8 cellular contexts compared by ENCODE assay signal in the genomic region with DNA sequence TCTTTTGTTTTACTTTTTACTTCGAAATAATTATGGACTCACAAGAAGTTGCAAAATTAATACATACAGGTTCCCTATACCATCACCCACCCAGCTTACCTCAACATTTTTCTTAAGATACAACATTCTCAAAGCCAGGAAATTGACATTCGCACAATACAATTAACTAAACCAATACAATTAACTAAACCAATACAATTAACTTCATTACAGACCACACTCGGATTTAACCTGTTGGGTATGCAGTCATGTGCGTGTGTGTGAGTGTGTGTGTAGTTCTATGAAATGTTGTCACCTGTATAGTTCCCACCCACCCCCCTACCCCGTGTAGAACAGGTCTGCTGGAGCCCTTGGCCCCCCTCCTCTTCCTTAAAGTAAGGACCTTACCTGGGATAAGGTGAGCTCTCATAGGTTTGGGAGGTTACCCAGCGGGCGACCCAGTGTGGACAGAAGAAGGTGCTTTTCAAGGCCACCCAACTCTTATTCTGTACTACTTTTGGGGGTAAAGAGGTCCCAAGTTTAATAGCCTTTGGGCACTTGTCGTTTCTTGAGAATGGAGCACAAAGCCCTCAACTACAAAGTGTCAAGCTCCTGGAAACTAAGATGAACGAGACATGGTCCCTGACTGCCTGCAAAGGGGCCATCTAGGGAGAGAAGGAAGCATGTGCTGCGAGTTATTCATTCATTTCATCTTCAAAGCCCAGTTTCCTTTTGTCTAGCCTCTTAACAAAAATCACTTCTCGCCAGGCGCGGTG. TPM values are rescaled to one million over a fixed set of nuclear protein-coding genes. Genes with fewer than 3 reads are reported as not detected.
DNase-seq lines count a peak whose midpoint lies in the region; ATAC-seq lines count a peak whose summit lies in the region.

No MANE protein-coding gene starts in this region.

- H3K9me3 Mint-ChIP-seq in activated T-helper 17 cell treated with anti-CD3 and anti-CD28 coated beads, Interleukin-2, amount 50 U/mL, for 72 hours: no peaks in the 10 kb centered on the region

- DNase-seq in activated effector memory CD4-positive, alpha-beta T cell treated with Interleukin-2 at 50 U/mL for 16 hours: peak; percentile 2
- no peak for DNase-seq in activated effector memory CD4-positive, alpha-beta T cell treated with anti-CD3 and anti-CD28 coated beads, Interleukin-2, amount 50 U/mL, for 16 hours
- DNase-seq in left kidney (ENCODE audit: low read depth, low spot score): peak; percentile 35
- DNase-seq in NK-92 (lab: John Stamatoyannopoulos, UW; ENCODE audit: unreplicated experiment): no peak
- no peak for DNase-seq in pons (ENCODE audit: low spot score)
- DNase-seq in NCI-H128 (lab: John Stamatoyannopoulos, UW; ENCODE audit: unreplicated experiment): no peak

- H3K4me1 Mint-ChIP-seq in activated T-helper 17 cell treated with anti-CD3 and anti-CD28 coated beads, Interleukin-2, amount 50 U/mL, for 72 hours: peaks cover 20% of the 10 kb centered on the region

- H3K27ac Mint-ChIP-seq in activated T-helper 17 cell treated with anti-CD3 and anti-CD28 coated beads, Interleukin-2, amount 50 U/mL, for 72 hours: peak overlapping the region; percentile 99

- peak overlapping the region; percentile 96 for H3K4me3 ChIP-seq in thymus (ENCODE audit: low read length)

- peak overlapping the region; percentile 93 for H3K27ac ChIP-seq in thymus (ENCODE audit: low read depth)

- peaks cover 26% of the 10 kb centered on the region for H3K36me3 Mint-ChIP-seq in activated T-helper 17 cell treated with anti-CD3 and anti-CD28 coated beads, Interleukin-2, amount 50 U/mL, for 72 hours (ENCODE audit: low read depth)

- peaks cover 19% of the 10 kb centered on the region for H3K4me1 ChIP-seq in thymus (ENCODE audit: control insufficient read depth, insufficient read depth, low read length)

- H3K4me3 Mint-ChIP-seq in activated T-helper 17 cell treated with anti-CD3 and anti-CD28 coated beads, Interleukin-2, amount 50 U/mL, for 72 hours: peak overlapping the region; percentile 100

- no peaks in the 10 kb centered on the region for H3K27me3 ChIP-seq in thymus (ENCODE audit: control insufficient read depth, insufficient read depth)

- H3K27me3 Mint-ChIP-seq in activated T-helper 17 cell treated with anti-CD3 and anti-CD28 coated beads, Interleukin-2, amount 50 U/mL, for 72 hours: no peaks in the 10 kb centered on the region

- H3K36me3 ChIP-seq in thymus (ENCODE audit: control insufficient read depth, insufficient read depth): no peaks in the 10 kb centered on the region

- H3K9me3 ChIP-seq in thymus (ENCODE audit: control insufficient read depth): no peaks in the 10 kb centered on the region

- 61% methylated on average over 13 of the region's 13 CpGs for WGBS in thymus

- ATAC-seq in activated T-helper 17 cell treated with anti-CD3 and anti-CD28 coated beads, Interleukin-2, amount 50 U/mL, for 72 hours (replicated peaks): no peak

RNA-seq across cellular contexts. Expression of a gene that starts 0.5 kb away (rescaled TPM):
- 10 to 100 TPM; 24.4 to 34.3 TPM for total RNA-seq in activated T-helper 17 cell treated with anti-CD3 and anti-CD28 coated beads, Interleukin-2, amount 50 U/mL, for 72 hours
- 50.0 TPM for polyA plus RNA-seq in thymus

RNA-seq across cellular contexts. Expression of a gene that starts 46.3 kb away (rescaled TPM):
- total RNA-seq in activated T-helper 17 cell treated with anti-CD3 and anti-CD28 coated beads, Interleukin-2, amount 50 U/mL, for 72 hours: 100 to 1,000 TPM; 277 to 473 TPM
- 299 TPM for polyA plus RNA-seq in thymus

Comparison
In these comparisons a context has a peak if more than half of its experiments do, and no peak if none do; other contexts are left out.
1. DNase-seq: peak in activated effector memory CD4-positive, alpha-beta T cell treated with Interleukin-2 at 50 U/mL for 16 hours (single experiment) and left kidney (single experiment); none in activated effector memory CD4-positive, alpha-beta T cell treated with anti-CD3 and anti-CD28 coated beads, Interleukin-2, amount 50 U/mL, for 16 hours (single experiment), NK-92 (single experiment), pons (single experiment) and NCI-H128 (single experiment).